ENCODE assay signal across 21 cellular contexts in genomic region chr2:17427401-17427800, GRCh38.
"Had no signal": no experiment of that assay in that cellular context is flagged by ENCODE, and none has a peak within 500 bp of the region (broad histone marks: within the 10 kb centered on the region; RNA-seq: fewer than 3 reads in every experiment).

No MANE protein-coding gene starts in this region.

- H3K9ac ChIP-seq: parathyroid adenoma had no signal

- H3K4me3 ChIP-seq: left lung, lower lobe of right lung, psoas muscle, right lobe of liver, spleen, suprapubic skin, thoracic aorta, tibial artery, uterus had no signal

- DNase-seq: hippocampal formation; kidney; left colon; left lung; lower lobe of right lung; mesenchymal stem cell; naive thymus-derived CD8-positive, alpha-beta T cell; nucleus accumbens; psoas muscle; right lobe of liver; small intestine; spleen; stimulated activated CD4-positive, alpha-beta T cell treated with anti-CD3 and anti-CD28 coated beads, Interleukin-4, amount 100 ng/mL, for 24 hours; stimulated activated naive CD4-positive, alpha-beta T cell; tibial artery; trophoblast cell; uterus had no signal

- H3K36me3 ChIP-seq: left lung, lower lobe of right lung, right lobe of liver, spleen, suprapubic skin, thoracic aorta, tibial artery, uterus had no signal

- H3K9me3 ChIP-seq: left lung, lower lobe of right lung, psoas muscle, right lobe of liver, spleen, suprapubic skin, thoracic aorta, tibial artery, uterus had no signal

- ATAC-seq: left colon; left lung; lower lobe of right lung; naive thymus-derived CD8-positive, alpha-beta T cell; psoas muscle; right lobe of liver; stimulated activated effector memory CD8-positive, alpha-beta T cell treated with anti-CD3 and anti-CD28 coated beads, Interleukin-12 subunit alpha, Interleukin-12 subunit beta, amount 100 ng/mL, for 72 hours had no signal

- H3K79me2 ChIP-seq: parathyroid adenoma had no signal

- H3K27ac ChIP-seq: left lung, lower lobe of right lung, parathyroid adenoma, psoas muscle, right lobe of liver, spleen, suprapubic skin, thoracic aorta, tibial artery, uterus had no signal

- H3K4me1 ChIP-seq: left lung, lower lobe of right lung, parathyroid adenoma, psoas muscle, spleen, suprapubic skin, uterus had no signal

- H2AFZ ChIP-seq: parathyroid adenoma had no signal

- H3K27me3 ChIP-seq: left lung, right lobe of liver, spleen, suprapubic skin, tibial artery, uterus had no signal
